2 cellular contexts compared by ENCODE assay signal in the genomic region with DNA sequence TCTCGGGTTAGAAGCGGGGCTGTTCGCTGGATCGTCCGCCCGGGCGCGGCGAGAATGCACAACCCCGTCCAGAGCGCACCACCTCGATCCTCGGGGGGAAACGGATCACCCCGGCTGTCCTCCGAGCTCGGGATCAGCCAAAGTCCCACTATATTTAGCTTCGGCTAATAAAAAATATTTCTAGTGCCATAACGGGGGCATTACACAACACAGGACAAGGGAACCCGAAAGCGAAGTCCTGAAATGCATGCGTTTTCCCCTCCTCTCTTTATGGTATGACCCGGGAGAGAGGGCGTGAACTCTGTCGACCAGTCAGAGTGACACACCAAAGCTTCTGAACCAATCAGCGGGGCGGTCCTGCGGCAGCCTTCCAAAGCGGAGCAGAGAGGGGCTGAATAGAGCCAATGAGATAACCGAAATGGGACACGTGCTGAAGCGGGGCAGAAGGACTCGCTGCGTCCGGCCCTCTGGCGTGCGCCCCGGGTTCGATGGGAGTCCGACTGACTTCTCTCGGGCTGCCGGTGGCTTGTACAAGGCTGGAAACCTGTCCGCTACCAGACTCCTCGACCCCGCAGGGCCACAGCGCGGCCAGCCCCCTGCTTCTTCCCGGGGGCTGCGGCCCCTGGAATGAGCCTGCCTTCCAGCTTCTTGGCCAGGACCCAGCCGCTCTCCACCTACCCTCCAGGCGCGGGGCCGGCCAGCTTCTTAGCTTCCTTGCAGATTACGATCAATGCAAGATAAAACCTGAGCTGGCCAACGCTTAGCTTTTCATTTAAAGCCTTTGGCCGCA.
TF ChIP-seq lines count a peak whose summit lies in the region.

A gene with protein sequence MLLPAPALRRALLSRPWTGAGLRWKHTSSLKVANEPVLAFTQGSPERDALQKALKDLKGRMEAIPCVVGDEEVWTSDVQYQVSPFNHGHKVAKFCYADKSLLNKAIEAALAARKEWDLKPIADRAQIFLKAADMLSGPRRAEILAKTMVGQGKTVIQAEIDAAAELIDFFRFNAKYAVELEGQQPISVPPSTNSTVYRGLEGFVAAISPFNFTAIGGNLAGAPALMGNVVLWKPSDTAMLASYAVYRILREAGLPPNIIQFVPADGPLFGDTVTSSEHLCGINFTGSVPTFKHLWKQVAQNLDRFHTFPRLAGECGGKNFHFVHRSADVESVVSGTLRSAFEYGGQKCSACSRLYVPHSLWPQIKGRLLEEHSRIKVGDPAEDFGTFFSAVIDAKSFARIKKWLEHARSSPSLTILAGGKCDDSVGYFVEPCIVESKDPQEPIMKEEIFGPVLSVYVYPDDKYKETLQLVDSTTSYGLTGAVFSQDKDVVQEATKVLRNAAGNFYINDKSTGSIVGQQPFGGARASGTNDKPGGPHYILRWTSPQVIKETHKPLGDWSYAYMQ (minus strand): TSS at position 33 of the 790 bp plus-strand sequence. CDS start 32 bp downstream, at position 1.

TF ChIP-seq in HCT116, 20 proteins besides CTCF, POLR2A, EP300 and RAD21 (continued from another document):
- TF ChIP-seq, protein P1, sequence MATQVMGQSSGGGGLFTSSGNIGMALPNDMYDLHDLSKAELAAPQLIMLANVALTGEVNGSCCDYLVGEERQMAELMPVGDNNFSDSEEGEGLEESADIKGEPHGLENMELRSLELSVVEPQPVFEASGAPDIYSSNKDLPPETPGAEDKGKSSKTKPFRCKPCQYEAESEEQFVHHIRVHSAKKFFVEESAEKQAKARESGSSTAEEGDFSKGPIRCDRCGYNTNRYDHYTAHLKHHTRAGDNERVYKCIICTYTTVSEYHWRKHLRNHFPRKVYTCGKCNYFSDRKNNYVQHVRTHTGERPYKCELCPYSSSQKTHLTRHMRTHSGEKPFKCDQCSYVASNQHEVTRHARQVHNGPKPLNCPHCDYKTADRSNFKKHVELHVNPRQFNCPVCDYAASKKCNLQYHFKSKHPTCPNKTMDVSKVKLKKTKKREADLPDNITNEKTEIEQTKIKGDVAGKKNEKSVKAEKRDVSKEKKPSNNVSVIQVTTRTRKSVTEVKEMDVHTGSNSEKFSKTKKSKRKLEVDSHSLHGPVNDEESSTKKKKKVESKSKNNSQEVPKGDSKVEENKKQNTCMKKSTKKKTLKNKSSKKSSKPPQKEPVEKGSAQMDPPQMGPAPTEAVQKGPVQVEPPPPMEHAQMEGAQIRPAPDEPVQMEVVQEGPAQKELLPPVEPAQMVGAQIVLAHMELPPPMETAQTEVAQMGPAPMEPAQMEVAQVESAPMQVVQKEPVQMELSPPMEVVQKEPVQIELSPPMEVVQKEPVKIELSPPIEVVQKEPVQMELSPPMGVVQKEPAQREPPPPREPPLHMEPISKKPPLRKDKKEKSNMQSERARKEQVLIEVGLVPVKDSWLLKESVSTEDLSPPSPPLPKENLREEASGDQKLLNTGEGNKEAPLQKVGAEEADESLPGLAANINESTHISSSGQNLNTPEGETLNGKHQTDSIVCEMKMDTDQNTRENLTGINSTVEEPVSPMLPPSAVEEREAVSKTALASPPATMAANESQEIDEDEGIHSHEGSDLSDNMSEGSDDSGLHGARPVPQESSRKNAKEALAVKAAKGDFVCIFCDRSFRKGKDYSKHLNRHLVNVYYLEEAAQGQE (IDR thresholded peaks at IDR 0.05; ENCODE audit: low read depth), result no peak
- peak; percentile 92 for TF ChIP-seq SP1 (IDR thresholded peaks at IDR 0.05; ENCODE audit: low read depth)
- TF ChIP-seq EZH2 (IDR thresholded peaks at IDR 0.05), result no peak
- TF ChIP-seq SIN3A (IDR thresholded peaks at IDR 0.05; ENCODE audit: low read depth), result no peak
- peak; percentile 52 for TF ChIP-seq POLR2AphosphoS5 (IDR thresholded peaks at IDR 0.05; ENCODE audit: low read depth, low read length)
- TF ChIP-seq ELF1 (IDR thresholded peaks at IDR 0.05; ENCODE audit: borderline replicate concordance, low read depth), result no peak
- TF ChIP-seq, protein P2, sequence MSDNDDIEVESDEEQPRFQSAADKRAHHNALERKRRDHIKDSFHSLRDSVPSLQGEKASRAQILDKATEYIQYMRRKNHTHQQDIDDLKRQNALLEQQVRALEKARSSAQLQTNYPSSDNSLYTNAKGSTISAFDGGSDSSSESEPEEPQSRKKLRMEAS (IDR thresholded peaks at IDR 0.05), result peak; percentile 96
- peak; percentile 61 for TF ChIP-seq TCF7L2 (IDR thresholded peaks at IDR 0.05; ENCODE audit: borderline replicate concordance, extremely low read depth, insufficient read depth, insufficient read length)
- no peak for TF ChIP-seq EZH2phosphoT487 (IDR thresholded peaks at IDR 0.05; ENCODE audit: borderline replicate concordance)

TF ChIP-seq in neural cell, 6 proteins besides CTCF, POLR2A, EP300 and RAD21 (continued from another document):
- TF ChIP-seq, protein P1 (IDR thresholded peaks at IDR 0.05; ENCODE audit: borderline replicate concordance), result no peak
TF ChIP-seq in neural cell: peak in this region for 3.
